17 cellular contexts compared by ENCODE assay signal in the genomic region with DNA sequence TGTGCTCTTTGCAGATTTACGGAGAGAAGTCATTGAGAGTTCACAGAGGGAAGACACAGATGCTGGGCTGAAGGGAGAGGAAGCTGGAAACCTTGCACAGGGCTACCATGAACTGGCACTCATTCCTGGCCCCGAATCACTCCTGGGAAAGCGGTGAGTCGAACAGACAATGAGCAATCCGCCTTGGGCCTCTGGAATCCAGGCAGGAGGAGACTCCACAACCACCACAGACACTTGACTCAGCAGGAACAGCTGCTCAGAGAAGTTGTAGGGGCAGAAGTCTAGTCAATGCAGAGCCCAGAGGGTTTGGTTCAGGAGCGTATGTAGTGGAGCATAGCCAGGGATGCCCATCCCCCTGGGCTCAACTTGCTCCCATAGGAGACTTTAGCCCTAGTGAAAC.
DNase-seq lines count a peak whose midpoint lies in the region; ATAC-seq, FAIRE-seq and TF ChIP-seq lines count a peak whose summit lies in the region.
"Had no signal": no experiment of that assay in that cellular context is flagged by ENCODE, and none has a peak within 500 bp of the region (broad histone marks: within the 10 kb centered on the region; RNA-seq: fewer than 3 reads in every experiment).

No MANE protein-coding gene starts in this region.

- no peak overlapping the region for H3K4me3 ChIP-seq in MG63
- H3K4me3 ChIP-seq in bronchial epithelial cell (ENCODE audit: low read depth, low read length), result no peak overlapping the region
- H3K4me3 ChIP-seq: Peyer's patch had no signal

- peak; percentile 28 for DNase-seq in EL
- DNase-seq in MG63, result peak; percentile 25
- DNase-seq in bronchial epithelial cell (ENCODE audit: low read depth), result peak; percentile 56
- peak; percentile 74 for DNase-seq in kidney tubule cell (ENCODE audit: low spot score)
- DNase-seq in SHP77 (lab: John Stamatoyannopoulos, UW), result no peak
- DNase-seq in HTR-8/SVneo (ENCODE audit: insufficient read length, low spot score), result no peak
- DNase-seq: AML-193, DMS79, NCI-H1105 treated with DMSO at 0.1 percent for 48 hours, NCI-H1694, NCI-H2081 treated with DMSO at 0.1 percent for 48 hours, NCI-H446 treated with DMSO at 0.1 percent for 48 hours, Peyer's patch had no signal

- no peak for TF ChIP-seq CTCF in bronchial epithelial cell (IDR thresholded peaks at IDR 0.05; ENCODE audit: insufficient read depth, low read length, severe bottlenecking)

- no peaks in the 10 kb centered on the region for H3K27me3 ChIP-seq in MG63
- H3K27me3 ChIP-seq in bronchial epithelial cell (ENCODE audit: control insufficient read depth, insufficient read depth, low read length), result no peaks in the 10 kb centered on the region
- H3K27me3 ChIP-seq: Peyer's patch had no signal

- ATAC-seq in GM21786 (IDR thresholded peaks at IDR 0.05; ENCODE audit: unreplicated experiment) (no peak), HG02885 (IDR thresholded peaks at IDR 0.05; ENCODE audit: poor library complexity, unreplicated experiment) (no peak)
- ATAC-seq: Right ventricle myocardium inferior had no signal

- no peaks in the 10 kb centered on the region for H3K36me3 ChIP-seq in MG63
- no peaks in the 10 kb centered on the region for H3K36me3 ChIP-seq in bronchial epithelial cell (ENCODE audit: control insufficient read depth, insufficient read depth, low read length)
- H3K36me3 ChIP-seq: Peyer's patch had no signal

- no peaks in the 10 kb centered on the region for H3K9me3 ChIP-seq in MG63
- H3K9me3 ChIP-seq: Peyer's patch had no signal

- FAIRE-seq in bronchial epithelial cell (lab: Jason Lieb, UNC) (no peak), HTR-8/SVneo (lab: Jason Lieb, UNC) (no peak)
- FAIRE-seq: H1 had no signal

Comparison
In these comparisons a context has a peak if more than half of its experiments do, and no peak if none do; other contexts are left out.
1. DNase-seq: peak in EL (single experiment), MG63 (single experiment), bronchial epithelial cell (single experiment) and kidney tubule cell (single experiment); none in SHP77 (0 of 2) and HTR-8/SVneo (single experiment).